21 cellular contexts compared by ENCODE assay signal in genomic region chrX:2489446-2490445, GRCh38. TPM values are rescaled to one million over a fixed set of nuclear protein-coding genes. Genes with fewer than 3 reads are reported as not detected.
A peak's percentile ranks its signal among the peaks of the same experiment; 100 is the strongest.
DNase-seq lines count a peak whose midpoint lies in the region; ATAC-seq and TF ChIP-seq lines count a peak whose summit lies in the region.
"Had no signal": no experiment of that assay in that cellular context is flagged by ENCODE, and none has a peak within 500 bp of the region (broad histone marks: within the 10 kb centered on the region; RNA-seq: fewer than 3 reads in every experiment).

No MANE protein-coding gene starts in this region.

- H3K9me3 Mint-ChIP-seq in stimulated activated naive CD8-positive, alpha-beta T cell treated with anti-CD3 and anti-CD28 coated beads, Interleukin-15, amount 100 ng/mL, for 72 hours: no peaks in the 10 kb centered on the region
- no peaks in the 10 kb centered on the region for H3K9me3 Mint-ChIP-seq in WTC11

- H3K27ac Mint-ChIP-seq in stimulated activated naive CD8-positive, alpha-beta T cell treated with anti-CD3 and anti-CD28 coated beads, Interleukin-15, amount 100 ng/mL, for 72 hours: peak overlapping the region in 1 of 2 donors; percentile 78
- no peak overlapping the region for H3K27ac Mint-ChIP-seq in WTC11

- H3K4me1 ChIP-seq in upper lobe of right lung: no peaks in the 10 kb centered on the region

- intact Hi-C loops in left colon (cut with DNase I, micrococcal nuclease): no loop called here
- intact Hi-C loops in upper lobe of right lung (cut with DNase I): no loop called here

- no peak overlapping the region for H3K4me3 ChIP-seq in upper lobe of right lung
- H3K4me3 ChIP-seq: PC-9 had no signal

- TF ChIP-seq CTCF in WTC11 (IDR thresholded peaks at IDR 0.05) (no peak), upper lobe of right lung (IDR thresholded peaks at IDR 0.05) (no peak)

- H3K9me3 ChIP-seq in upper lobe of right lung: no peaks in the 10 kb centered on the region
- H3K9me3 ChIP-seq: SK-N-SH had no signal

- DNase-seq in stimulated activated naive CD8-positive, alpha-beta T cell treated with anti-CD3 and anti-CD28 coated beads, Interleukin-15, amount 100 ng/mL, for 72 hours: no peak
- DNase-seq in stimulated activated naive CD8-positive, alpha-beta T cell treated with anti-CD3 and anti-CD28 coated beads, Interleukin-15, Interleukin-2, amounts not matched to agents 100 U/mL and 50 U/mL, for 24 hours: no peak
- peak; percentile 6 for DNase-seq in WTC11 (ENCODE audit: low spot score)
- DNase-seq in left colon: peak in 1 of 2 donors; percentile 16
- no peak for DNase-seq in upper lobe of right lung
- no peak for DNase-seq in NCI-H526 treated with DMSO at 0.1 percent for 48 hours (lab: John Stamatoyannopoulos, UW)
- no peak for DNase-seq in HEK293T (ENCODE audit: extremely low spot score)
- DNase-seq in SIG-M5 treated with dmso at 0.1 percent for 504 hours (lab: John Stamatoyannopoulos, UW; ENCODE audit: unreplicated experiment): no peak
- DNase-seq: ACHN, EL, Kasumi-1, NCI-H1417, NCI-H187, NCI-H446 treated with DMSO at 0.1 percent for 48 hours, NCI-H748 treated with DMSO at 0.1 percent for 48 hours, PC-9, RPMI8226, SHP77 treated with DMSO at 0.1 percent for 48 hours, SK-N-SH had no signal

- no peaks in the 10 kb centered on the region for H3K27me3 Mint-ChIP-seq in stimulated activated naive CD8-positive, alpha-beta T cell treated with anti-CD3 and anti-CD28 coated beads, Interleukin-15, amount 100 ng/mL, for 72 hours
- no peaks in the 10 kb centered on the region for H3K27me3 Mint-ChIP-seq in WTC11 (ENCODE audit: low read depth)

- CTCF ChIA-PET in WTC11 (lab: Charles Lee) (no interaction called here), HEK293T (lab: Yijun Ruan, JAX) (no interaction called here)

- H3K27ac ChIP-seq in upper lobe of right lung: no peak overlapping the region
- H3K27ac ChIP-seq: 22Rv1, PC-9 had no signal

- no peak overlapping the region for H3K4me3 Mint-ChIP-seq in stimulated activated naive CD8-positive, alpha-beta T cell treated with anti-CD3 and anti-CD28 coated beads, Interleukin-15, amount 100 ng/mL, for 72 hours
- no peak overlapping the region for H3K4me3 Mint-ChIP-seq in WTC11
- H3K4me3 Mint-ChIP-seq: CD14-positive monocyte had no signal

- peaks cover 47% of the 10 kb centered on the region for H3K36me3 Mint-ChIP-seq in WTC11

- H3K36me3 ChIP-seq in upper lobe of right lung: peaks cover 43% of the 10 kb centered on the region

- ATAC-seq in stimulated activated naive CD8-positive, alpha-beta T cell treated with anti-CD3 and anti-CD28 coated beads, Interleukin-15, amount 100 ng/mL, for 72 hours: peak; percentile 36
- no peak for ATAC-seq in stimulated activated naive CD8-positive, alpha-beta T cell treated with anti-CD3 and anti-CD28 coated beads, Interleukin-15, Interleukin-2, amounts not matched to agents 100 U/mL and 50 U/mL, for 24 hours
- ATAC-seq in WTC11 (no peak), left colon (peak; percentile 7), upper lobe of right lung (peak; percentile 7)

- H3K4me1 Mint-ChIP-seq in stimulated activated naive CD8-positive, alpha-beta T cell treated with anti-CD3 and anti-CD28 coated beads, Interleukin-15, amount 100 ng/mL, for 72 hours: no peaks in the 10 kb centered on the region
- peaks cover 34% of the 10 kb centered on the region for H3K4me1 Mint-ChIP-seq in WTC11
- H3K4me1 Mint-ChIP-seq: CD14-positive monocyte had no signal

- H3K27me3 ChIP-seq in upper lobe of right lung: no peaks in the 10 kb centered on the region

- POLR2A ChIA-PET in WTC11 (lab: Charles Lee) (no interaction called here), HEK293T (lab: Yijun Ruan, JAX) (no interaction called here)

TF ChIP-seq in WTC11, 78 proteins besides CTCF, POLR2A, EP300 and RAD21:
- TF ChIP-seq MXD4 (CRISPR knock-in tag; IDR thresholded peaks at IDR 0.05; ENCODE audit: borderline replicate concordance): no peak
- TF ChIP-seq ZBTB21 (CRISPR knock-in tag; IDR thresholded peaks at IDR 0.05; ENCODE audit: borderline replicate concordance): no peak

TF ChIP-seq in HEK293T, 16 proteins besides CTCF, POLR2A, EP300 and RAD21:
- TF ChIP-seq FOXA1 (IDR thresholded peaks at IDR 0.05): no peak
- no peak for TF ChIP-seq HDGF (IDR thresholded peaks at IDR 0.05; ENCODE audit: borderline replicate concordance)
TF ChIP-seq in HEK293T: peak in this region for 0.

RNA-seq across cellular contexts. Expression of gene DHRSX, which starts 11.0 kb away (rescaled TPM):
- total RNA-seq in WTC11 (2021) (28.2 to 34.3 TPM (median 33.4 TPM) in 3 replicates), left colon (10 to 100 TPM; 32.2 to 38.1 TPM), upper lobe of right lung (34.8 TPM)

RNA-seq across cellular contexts. Expression of gene ZBED1, which starts 11.0 kb away (rescaled TPM):
- total RNA-seq in WTC11 (2021) (45.1 to 49.2 TPM (median 47.3 TPM) in 3 replicates), left colon (10 to 100 TPM; 41.5 to 56.3 TPM), upper lobe of right lung (40.0 TPM)

Comparison
In these comparisons a context has a peak if more than half of its experiments do, and no peak if none do; other contexts are left out.
1. ATAC-seq: peak in stimulated activated naive CD8-positive, alpha-beta T cell treated with anti-CD3 and anti-CD28 coated beads, Interleukin-15, amount 100 ng/mL, for 72 hours (single experiment), left colon (single experiment) and upper lobe of right lung (single experiment); none in stimulated activated naive CD8-positive, alpha-beta T cell treated with anti-CD3 and anti-CD28 coated beads, Interleukin-15, Interleukin-2, amounts not matched to agents 100 U/mL and 50 U/mL, for 24 hours (single experiment) and WTC11 (single experiment).